Comparison of ENCODE assay signal across 1 cellular context in genomic region chr16:88783391-88784073, GRCh38.
TF ChIP-seq lines count a peak whose summit lies in the region.

No MANE protein-coding gene starts in this region.

TF ChIP-seq in K562, 482 proteins besides CTCF, POLR2A, EP300 and RAD21 (continued from another document and continues in another):
- TF ChIP-seq OTX1 (CRISPR knock-in tag; IDR thresholded peaks at IDR 0.05) = no peak
- TF ChIP-seq ZNF24 (IDR thresholded peaks at IDR 0.05) = no peak
- TF ChIP-seq PRMT5 (CRISPR knock-in tag; IDR thresholded peaks at IDR 0.05) = 0 out of 2 replicates have a peak, but pooled peaks have one; percentile 34
- 0 out of 2 replicates have a peak, but pooled peaks have one; percentile 12 for TF ChIP-seq MXI1 (IDR thresholded peaks at IDR 0.05; ENCODE audit: low read depth, low read length)
- no peak for TF ChIP-seq CBX5 (IDR thresholded peaks at IDR 0.05; ENCODE audit: borderline replicate concordance, low read depth)
- 0 out of 4 replicates have a peak, but pooled peaks of 1 of the 2 experiments have one; percentile 48 for TF ChIP-seq MAZ (CRISPR knock-in tag; conservative IDR thresholded peaks at IDR 0.05 in 1 of 2, IDR thresholded peaks at IDR 0.05 in 1 of 2)
- no peak for TF ChIP-seq XRCC3 (IDR thresholded peaks at IDR 0.05)
- TF ChIP-seq, protein P1, sequence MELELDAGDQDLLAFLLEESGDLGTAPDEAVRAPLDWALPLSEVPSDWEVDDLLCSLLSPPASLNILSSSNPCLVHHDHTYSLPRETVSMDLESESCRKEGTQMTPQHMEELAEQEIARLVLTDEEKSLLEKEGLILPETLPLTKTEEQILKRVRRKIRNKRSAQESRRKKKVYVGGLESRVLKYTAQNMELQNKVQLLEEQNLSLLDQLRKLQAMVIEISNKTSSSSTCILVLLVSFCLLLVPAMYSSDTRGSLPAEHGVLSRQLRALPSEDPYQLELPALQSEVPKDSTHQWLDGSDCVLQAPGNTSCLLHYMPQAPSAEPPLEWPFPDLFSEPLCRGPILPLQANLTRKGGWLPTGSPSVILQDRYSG (tag; conservative IDR thresholded peaks at IDR 0.05; ENCODE audit: low read depth) = no peak
- TF ChIP-seq KHSRP (IDR thresholded peaks at IDR 0.05) = no peak
- TF ChIP-seq KLF6 (CRISPR knock-in tag; IDR thresholded peaks at IDR 0.05; ENCODE audit: borderline replicate concordance) = no peak
- TF ChIP-seq KDM2B (CRISPR knock-in tag; IDR thresholded peaks at IDR 0.05) = no peak
- no peak for TF ChIP-seq ZKSCAN1 (IDR thresholded peaks at IDR 0.05; ENCODE audit: low read depth, low read length)
- TF ChIP-seq ZNF224 (CRISPR knock-in tag; IDR thresholded peaks at IDR 0.05) = no peak
- TF ChIP-seq, protein P2, sequence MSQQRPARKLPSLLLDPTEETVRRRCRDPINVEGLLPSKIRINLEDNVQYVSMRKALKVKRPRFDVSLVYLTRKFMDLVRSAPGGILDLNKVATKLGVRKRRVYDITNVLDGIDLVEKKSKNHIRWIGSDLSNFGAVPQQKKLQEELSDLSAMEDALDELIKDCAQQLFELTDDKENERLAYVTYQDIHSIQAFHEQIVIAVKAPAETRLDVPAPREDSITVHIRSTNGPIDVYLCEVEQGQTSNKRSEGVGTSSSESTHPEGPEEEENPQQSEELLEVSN (IDR thresholded peaks at IDR 0.05; ENCODE audit: borderline replicate concordance in 1 of 2, extremely low read depth in 1 of 2, insufficient read depth in 1 of 2, insufficient read length in 1 of 2, low read depth in 1 of 2, low read length in 1 of 2, poor library complexity in 1 of 2, severe bottlenecking in 1 of 2) = no peak
- no peak for TF ChIP-seq ZNF695 (CRISPR knock-in tag; IDR thresholded peaks at IDR 0.05)
- TF ChIP-seq TEAD1 (CRISPR knock-in tag; IDR thresholded peaks at IDR 0.05) = no peak
- TF ChIP-seq, protein P3, sequence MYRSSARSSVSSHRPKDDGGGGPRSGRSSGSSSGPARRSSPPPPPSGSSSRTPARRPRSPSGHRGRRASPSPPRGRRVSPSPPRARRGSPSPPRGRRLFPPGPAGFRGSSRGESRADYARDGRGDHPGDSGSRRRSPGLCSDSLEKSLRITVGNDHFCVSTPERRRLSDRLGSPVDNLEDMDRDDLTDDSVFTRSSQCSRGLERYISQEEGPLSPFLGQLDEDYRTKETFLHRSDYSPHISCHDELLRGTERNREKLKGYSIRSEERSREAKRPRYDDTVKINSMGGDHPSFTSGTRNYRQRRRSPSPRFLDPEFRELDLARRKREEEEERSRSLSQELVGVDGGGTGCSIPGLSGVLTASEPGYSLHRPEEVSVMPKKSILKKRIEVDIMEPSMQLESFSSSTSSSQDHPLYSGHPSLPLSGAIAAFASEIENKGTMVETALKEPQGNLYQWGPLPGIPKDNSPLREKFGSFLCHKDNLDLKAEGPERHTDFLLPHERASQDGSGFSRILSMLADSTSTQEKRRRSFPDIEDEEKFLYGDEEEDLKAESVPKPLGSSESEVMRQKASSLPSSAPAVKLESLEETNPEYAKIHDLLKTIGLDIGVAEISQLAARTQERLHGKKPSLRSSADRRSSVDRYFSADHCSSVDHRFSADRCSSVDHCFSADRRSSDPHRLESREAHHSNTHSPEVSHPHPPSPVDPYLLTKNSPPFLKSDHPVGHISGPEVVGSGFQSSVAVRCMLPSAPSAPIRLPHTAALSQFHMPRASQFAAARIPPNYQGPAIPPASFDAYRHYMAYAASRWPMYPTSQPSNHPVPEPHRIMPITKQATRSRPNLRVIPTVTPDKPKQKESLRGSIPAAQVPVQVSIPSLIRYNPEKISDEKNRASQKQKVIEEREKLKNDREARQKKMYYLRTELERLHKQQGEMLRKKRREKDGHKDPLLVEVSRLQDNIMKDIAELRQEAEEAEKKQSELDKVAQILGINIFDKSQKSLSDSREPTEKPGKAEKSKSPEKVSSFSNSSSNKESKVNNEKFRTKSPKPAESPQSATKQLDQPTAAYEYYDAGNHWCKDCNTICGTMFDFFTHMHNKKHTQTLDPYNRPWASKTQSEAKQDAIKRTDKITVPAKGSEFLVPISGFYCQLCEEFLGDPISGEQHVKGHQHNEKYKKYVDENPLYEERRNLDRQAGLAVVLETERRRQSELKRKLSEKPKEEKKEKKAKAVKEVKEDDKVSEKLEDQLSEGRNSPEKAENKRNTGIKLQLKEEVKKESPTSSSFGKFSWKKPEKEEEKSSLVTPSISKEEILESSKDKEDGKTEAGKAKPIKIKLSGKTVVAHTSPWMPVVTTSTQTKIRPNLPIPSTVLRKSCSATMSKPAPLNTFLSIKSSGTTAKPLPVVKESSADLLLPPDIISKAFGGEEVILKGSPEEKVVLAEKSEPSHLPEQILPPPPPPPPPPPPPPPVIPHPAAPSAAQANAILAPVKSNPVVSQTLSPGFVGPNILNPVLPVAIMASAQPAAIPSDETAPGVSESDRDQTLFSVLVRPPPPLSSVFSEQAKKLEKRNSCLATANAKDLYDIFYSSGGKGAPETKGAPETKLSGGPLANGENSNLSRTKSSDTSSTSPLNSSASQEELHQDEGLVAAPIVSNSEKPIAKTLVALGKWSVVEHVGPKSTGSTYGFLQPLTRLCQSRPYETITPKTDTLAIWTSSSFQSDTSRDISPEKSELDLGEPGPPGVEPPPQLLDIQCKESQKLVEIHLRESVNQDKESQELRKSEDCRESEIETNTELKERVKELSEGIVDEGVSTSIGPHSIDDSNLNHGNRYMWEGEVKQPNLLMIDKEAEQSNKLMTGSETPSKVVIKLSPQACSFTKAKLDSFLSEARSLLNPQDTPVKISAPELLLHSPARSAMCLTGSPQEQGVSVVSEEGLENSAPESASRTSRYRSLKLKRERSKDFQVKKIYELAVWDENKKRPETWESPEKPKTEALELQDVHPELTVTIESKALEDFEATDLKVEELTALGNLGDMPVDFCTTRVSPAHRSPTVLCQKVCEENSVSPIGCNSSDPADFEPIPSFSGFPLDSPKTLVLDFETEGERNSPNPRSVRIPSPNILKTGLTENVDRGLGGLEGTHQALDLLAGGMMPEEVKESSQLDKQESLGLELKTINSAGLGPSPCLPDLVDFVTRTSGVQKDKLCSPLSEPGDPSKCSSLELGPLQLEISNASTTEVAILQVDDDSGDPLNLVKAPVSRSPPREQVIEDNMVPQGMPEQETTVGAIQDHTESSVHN (IDR thresholded peaks at IDR 0.05; ENCODE audit: borderline replicate concordance in 1 of 2, low read depth in 1 of 2) = no peak
- TF ChIP-seq HDAC1 (IDR thresholded peaks at IDR 0.05) = 0 out of 4 replicates have a peak, but pooled peaks of 1 of the 2 experiments have one; percentile 26
- no peak for TF ChIP-seq POLR2H (tag; IDR thresholded peaks at IDR 0.05; ENCODE audit: low read depth)
- no peak for TF ChIP-seq TRIM28 (IDR thresholded peaks at IDR 0.05)
- TF ChIP-seq, protein P4, sequence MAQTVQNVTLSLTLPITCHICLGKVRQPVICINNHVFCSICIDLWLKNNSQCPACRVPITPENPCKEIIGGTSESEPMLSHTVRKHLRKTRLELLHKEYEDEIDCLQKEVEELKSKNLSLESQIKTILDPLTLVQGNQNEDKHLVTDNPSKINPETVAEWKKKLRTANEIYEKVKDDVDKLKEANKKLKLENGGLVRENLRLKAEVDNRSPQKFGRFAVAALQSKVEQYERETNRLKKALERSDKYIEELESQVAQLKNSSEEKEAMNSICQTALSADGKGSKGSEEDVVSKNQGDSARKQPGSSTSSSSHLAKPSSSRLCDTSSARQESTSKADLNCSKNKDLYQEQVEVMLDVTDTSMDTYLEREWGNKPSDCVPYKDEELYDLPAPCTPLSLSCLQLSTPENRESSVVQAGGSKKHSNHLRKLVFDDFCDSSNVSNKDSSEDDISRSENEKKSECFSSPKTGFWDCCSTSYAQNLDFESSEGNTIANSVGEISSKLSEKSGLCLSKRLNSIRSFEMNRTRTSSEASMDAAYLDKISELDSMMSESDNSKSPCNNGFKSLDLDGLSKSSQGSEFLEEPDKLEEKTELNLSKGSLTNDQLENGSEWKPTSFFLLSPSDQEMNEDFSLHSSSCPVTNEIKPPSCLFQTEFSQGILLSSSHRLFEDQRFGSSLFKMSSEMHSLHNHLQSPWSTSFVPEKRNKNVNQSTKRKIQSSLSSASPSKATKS (CRISPR knock-in tag; IDR thresholded peaks at IDR 0.05) = no peak
- TF ChIP-seq, protein P5, sequence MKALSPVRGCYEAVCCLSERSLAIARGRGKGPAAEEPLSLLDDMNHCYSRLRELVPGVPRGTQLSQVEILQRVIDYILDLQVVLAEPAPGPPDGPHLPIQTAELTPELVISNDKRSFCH (CRISPR knock-in tag; IDR thresholded peaks at IDR 0.05) = no peak
- TF ChIP-seq, protein P5 (tag; IDR thresholded peaks at IDR 0.05) = 0 out of 2 replicates have a peak, but pooled peaks have one; percentile 18
- TF ChIP-seq, protein P6, sequence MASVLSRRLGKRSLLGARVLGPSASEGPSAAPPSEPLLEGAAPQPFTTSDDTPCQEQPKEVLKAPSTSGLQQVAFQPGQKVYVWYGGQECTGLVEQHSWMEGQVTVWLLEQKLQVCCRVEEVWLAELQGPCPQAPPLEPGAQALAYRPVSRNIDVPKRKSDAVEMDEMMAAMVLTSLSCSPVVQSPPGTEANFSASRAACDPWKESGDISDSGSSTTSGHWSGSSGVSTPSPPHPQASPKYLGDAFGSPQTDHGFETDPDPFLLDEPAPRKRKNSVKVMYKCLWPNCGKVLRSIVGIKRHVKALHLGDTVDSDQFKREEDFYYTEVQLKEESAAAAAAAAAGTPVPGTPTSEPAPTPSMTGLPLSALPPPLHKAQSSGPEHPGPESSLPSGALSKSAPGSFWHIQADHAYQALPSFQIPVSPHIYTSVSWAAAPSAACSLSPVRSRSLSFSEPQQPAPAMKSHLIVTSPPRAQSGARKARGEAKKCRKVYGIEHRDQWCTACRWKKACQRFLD (CRISPR knock-in tag; IDR thresholded peaks at IDR 0.05) = no peak
- TF ChIP-seq, protein P7, sequence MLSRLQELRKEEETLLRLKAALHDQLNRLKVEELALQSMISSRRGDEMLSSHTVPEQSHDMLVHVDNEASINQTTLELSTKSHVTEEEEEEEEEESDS (CRISPR knock-in tag; IDR thresholded peaks at IDR 0.05) = no peak
- TF ChIP-seq FOXK2 (conservative IDR thresholded peaks at IDR 0.05 in 1 of 2, IDR thresholded peaks at IDR 0.05 in 1 of 2; ENCODE audit: low read depth in 2 of 2) = 0 out of 4 replicates have a peak, but pooled peaks of 1 of the 2 experiments have one; percentile 39
- TF ChIP-seq, protein P8, sequence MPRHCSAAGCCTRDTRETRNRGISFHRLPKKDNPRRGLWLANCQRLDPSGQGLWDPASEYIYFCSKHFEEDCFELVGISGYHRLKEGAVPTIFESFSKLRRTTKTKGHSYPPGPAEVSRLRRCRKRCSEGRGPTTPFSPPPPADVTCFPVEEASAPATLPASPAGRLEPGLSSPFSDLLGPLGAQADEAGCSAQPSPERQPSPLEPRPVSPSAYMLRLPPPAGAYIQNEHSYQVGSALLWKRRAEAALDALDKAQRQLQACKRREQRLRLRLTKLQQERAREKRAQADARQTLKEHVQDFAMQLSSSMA (CRISPR knock-in tag; IDR thresholded peaks at IDR 0.05) = no peak
- TF ChIP-seq KAT7 (CRISPR knock-in tag; IDR thresholded peaks at IDR 0.05; ENCODE audit: borderline replicate concordance) = peak; percentile 55; the same call in 1 of the 2 replicates
- TF ChIP-seq HNRNPLL (IDR thresholded peaks at IDR 0.05; ENCODE audit: low read depth, low read length, poor library complexity, severe bottlenecking) = peak; percentile 10
- TF ChIP-seq BRCA1 (IDR thresholded peaks at IDR 0.05) = no peak
- TF ChIP-seq BRCA1 (CRISPR knock-in tag; IDR thresholded peaks at IDR 0.05) = no peak
- TF ChIP-seq ELF1 (tag; IDR thresholded peaks at IDR 0.05) = no peak
- no peak for TF ChIP-seq DIDO1 (tag; IDR thresholded peaks at IDR 0.05; ENCODE audit: low read depth)
- peak; percentile 49 for TF ChIP-seq SAP30 (IDR thresholded peaks at IDR 0.05; ENCODE audit: borderline replicate concordance, insufficient read depth, low read depth, low read length, poor library complexity, severe bottlenecking)
- TF ChIP-seq TCFL5 (CRISPR knock-in tag; conservative IDR thresholded peaks at IDR 0.05) = no peak
- TF ChIP-seq FIP1L1 (IDR thresholded peaks at IDR 0.05; ENCODE audit: low read depth, low read length, poor library complexity, severe bottlenecking) = no peak
- no peak for TF ChIP-seq SREBF2 (CRISPR knock-in tag; IDR thresholded peaks at IDR 0.05)
- no peak for TF ChIP-seq ZNF77 (CRISPR knock-in tag; IDR thresholded peaks at IDR 0.05)
- no peak for TF ChIP-seq EZH2 (IDR thresholded peaks at IDR 0.05; ENCODE audit: borderline replicate concordance, low read depth, low read length)
- TF ChIP-seq REST (CRISPR knock-in tag; IDR thresholded peaks at IDR 0.05; ENCODE audit: low read depth) = no peak
- no peak for TF ChIP-seq TAF7 (tag; IDR thresholded peaks at IDR 0.05)
- peak; percentile 2; the same call in 1 of the 2 replicates for TF ChIP-seq TCF3 (CRISPR knock-in tag; IDR thresholded peaks at IDR 0.05)
